8 cellular contexts compared by ENCODE assay signal in genomic region chr16:19559242-19559910, GRCh38. TPM values are rescaled to one million over a fixed set of nuclear protein-coding genes. Genes with fewer than 3 reads are reported as not detected.
A peak's percentile ranks its signal among the peaks of the same experiment; 100 is the strongest.
DNase-seq lines count a peak whose midpoint lies in the region; ATAC-seq, FAIRE-seq and TF ChIP-seq lines count a peak whose summit lies in the region.

No MANE protein-coding gene starts in this region.

- no peak for TF ChIP-seq POLR2A in uterus (IDR thresholded peaks at IDR 0.05)

- no peak for ATAC-seq in GM21423 (IDR thresholded peaks at IDR 0.05; ENCODE audit: unreplicated experiment)
- ATAC-seq in GM19035 (IDR thresholded peaks at IDR 0.05; ENCODE audit: unreplicated experiment), result no peak

- H3K27ac ChIP-seq in liver (ENCODE audit: low read depth in 1 of 2, low read length in 2 of 2) (no peak overlapping the region), uterus (no peak overlapping the region)

- peaks cover 4 to 15% (median 6%) of the 10 kb centered on the region in 5 experiments for H3K9me3 Mint-ChIP-seq in brain

- H3K36me3 ChIP-seq in liver (ENCODE audit: control insufficient read depth in 4 of 4, insufficient read depth in 3 of 4, low read depth in 1 of 4, low read length in 3 of 4) (peaks cover 0 to 2% (median 0%) of the 10 kb centered on the region in 4 donors), uterus (no peaks in the 10 kb centered on the region)

- peak overlapping the region in 2 of 5 experiments; percentile 69 to 70 for H3K4me3 Mint-ChIP-seq in brain

- intact Hi-C loops in uterus (cut with DNase I; ENCODE audit: low total_unique reads), result no loop called here

- H3K9ac ChIP-seq in liver (ENCODE audit: low read depth in 1 of 2, low read length in 2 of 2), result no peak overlapping the region

- H3K27me3 Mint-ChIP-seq in brain, result no peaks in the 10 kb centered on the region

- WGBS in liver, result 78% methylated on average over 10 of the region's 10 CpGs

- DNase-seq in COR-L47 (lab: John Stamatoyannopoulos, UW) (peak; percentile 26), GM18507 (ENCODE audit: extremely low spot score, insufficient read length, low read depth) (no peak), NCI-H526 (lab: John Stamatoyannopoulos, UW) (peak; percentile 7 to 63), uterus (no peak)

- H3K27ac Mint-ChIP-seq in brain, result peak overlapping the region in 3 of 5 experiments; percentile 46 to 63 (median 57)

- TF ChIP-seq CTCF in brain (conservative IDR thresholded peaks at IDR 0.05) (peak; percentile 68 to 81), liver (IDR thresholded peaks at IDR 0.05; ENCODE audit: low read depth, low read length, missing input control) (peak; percentile 50), uterus (IDR thresholded peaks at IDR 0.05) (peak; percentile 47 to 66 (median 59))

- TF ChIP-seq RAD21 in liver (IDR thresholded peaks at IDR 0.05), result peak; percentile 69 to 79

- no peaks in the 10 kb centered on the region for H3K27me3 ChIP-seq in liver (ENCODE audit: control insufficient read depth in 4 of 4, insufficient read depth in 4 of 4, low read length in 3 of 4)
- no peaks in the 10 kb centered on the region for H3K27me3 ChIP-seq in uterus

- H3K4me1 Mint-ChIP-seq in brain, result peaks cover 44% of the 10 kb centered on the region

- peak; percentile 56 for FAIRE-seq in GM18507 (lab: Jason Lieb, UNC)

- H3K36me3 Mint-ChIP-seq in brain, result peaks cover 32% of the 10 kb centered on the region

- H3K9me3 ChIP-seq in liver (ENCODE audit: control insufficient read depth in 4 of 4, low read length in 3 of 4) (no peaks in the 10 kb centered on the region), uterus (no peaks in the 10 kb centered on the region)

- H3K4me1 ChIP-seq in liver (ENCODE audit: control insufficient read depth in 4 of 4, insufficient read depth in 4 of 4, low read length in 3 of 4) (peaks cover 0 to 7% (median 4%) of the 10 kb centered on the region in 4 donors), uterus (no peaks in the 10 kb centered on the region)

- H3K4me3 ChIP-seq in liver (ENCODE audit: low read depth in 1 of 3, low read length in 3 of 3) (no peak overlapping the region), uterus (no peak overlapping the region)

TF ChIP-seq in liver, 16 proteins besides CTCF, POLR2A, EP300 and RAD21:
- no peak for TF ChIP-seq MAX (IDR thresholded peaks at IDR 0.05)
- TF ChIP-seq RXRA (IDR thresholded peaks at IDR 0.05), result no peak
- no peak for TF ChIP-seq YY1 (IDR thresholded peaks at IDR 0.05)
- TF ChIP-seq JUND (IDR thresholded peaks at IDR 0.05), result no peak
- TF ChIP-seq TAF1 (conservative IDR thresholded peaks at IDR 0.05), result no peak
- TF ChIP-seq EGR1 (IDR thresholded peaks at IDR 0.05; ENCODE audit: low read depth in 2 of 2), result no peak
- no peak for TF ChIP-seq GABPA (IDR thresholded peaks at IDR 0.05 in 1 of 2, conservative IDR thresholded peaks at IDR 0.05 in 1 of 2)
- no peak for TF ChIP-seq HNF4A (conservative IDR thresholded peaks at IDR 0.05)
- TF ChIP-seq SP1 (IDR thresholded peaks at IDR 0.05), result no peak
- no peak for TF ChIP-seq NR2F2 (IDR thresholded peaks at IDR 0.05)
- no peak for TF ChIP-seq FOXA1 (IDR thresholded peaks at IDR 0.05)
- no peak for TF ChIP-seq REST (IDR thresholded peaks at IDR 0.05)
- no peak for TF ChIP-seq ZBTB33 (IDR thresholded peaks at IDR 0.05)
- no peak for TF ChIP-seq FOXA2 (IDR thresholded peaks at IDR 0.05)
- no peak for TF ChIP-seq ATF3 (IDR thresholded peaks at IDR 0.05)
- TF ChIP-seq HNF4G (IDR thresholded peaks at IDR 0.05), result no peak

RNA-seq across cellular contexts. Expression of gene VPS35L, which starts 3.9 kb away (rescaled TPM):
- polyA plus RNA-seq in brain (ENCODE audit: insufficient read depth, low read depth, low replicate concordance) (82.3 TPM), liver (10 to 100 TPM; 10.5 to 14.1 TPM)
- total RNA-seq in liver (10 to 100 TPM; 16.1 to 18.2 TPM), uterus (100 to 1,000 TPM in 2 of 4 donors, 10 to 100 TPM in 2; 34.8 to 110 (median 88.2) TPM)

RNA-seq across cellular contexts. Expression of gene CCP110, which starts 35.6 kb away (rescaled TPM):
- 16.4 TPM for polyA plus RNA-seq in brain (ENCODE audit: insufficient read depth, low read depth, low replicate concordance)
- 10 to 100 TPM in 1 of 2 donors, 1 to 10 TPM in 1; 8.2 to 25.0 TPM for total RNA-seq in liver
- 1 to 10 TPM; 1.8 to 2.8 TPM for polyA plus RNA-seq in liver
- total RNA-seq in uterus, result 10 to 100 TPM in 3 of 4 donors, 1 to 10 TPM in 1; 5.1 to 52.7 (median 24.5) TPM

RNA-seq across cellular contexts. Expression of gene GDE1, which starts 37.5 kb away (rescaled TPM):
- polyA plus RNA-seq in brain (ENCODE audit: insufficient read depth, low read depth, low replicate concordance) (71.0 TPM), liver (10 to 100 TPM; 14.8 to 21.5 TPM)
- total RNA-seq in liver (10 to 100 TPM; 25.7 to 39.1 TPM), uterus (10 to 100 TPM; 12.9 to 43.9 (median 35.6) TPM)

Comparison
In these comparisons a context has a peak if more than half of its experiments do, and no peak if none do; other contexts are left out.
1. DNase-seq: peak in COR-L47 (single experiment) and NCI-H526 (2 of 2); none in GM18507 (single experiment) and uterus (0 of 2).
2. Peak in every context shown above with its lines, with median percentiles within 50 percentile points of each other: CTCF ChIP-seq.